Comparison of ENCODE assay signal across 26 cellular contexts in the genomic region with DNA sequence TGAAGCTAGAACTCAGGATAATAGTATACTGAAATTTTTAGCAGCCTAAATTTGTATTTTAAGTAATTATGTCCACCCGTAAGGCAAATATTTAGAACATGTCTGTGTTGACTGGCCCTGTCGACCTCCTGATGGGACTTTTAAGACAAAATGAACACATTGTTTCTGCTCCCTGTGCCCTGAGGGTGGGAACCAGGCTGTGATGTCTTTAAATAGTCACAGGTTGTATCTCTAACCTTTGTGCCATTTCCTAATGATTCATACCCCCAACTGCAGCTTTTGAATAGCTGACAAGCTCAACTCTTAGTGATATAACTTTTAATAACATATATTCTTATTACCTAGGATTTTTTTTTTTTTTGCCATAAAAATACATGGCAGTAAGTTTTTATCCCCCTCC.
DNase-seq lines count a peak whose midpoint lies in the region; ATAC-seq and TF ChIP-seq lines count a peak whose summit lies in the region.
"Had no signal": no experiment of that assay in that cellular context is flagged by ENCODE, and none has a peak within 500 bp of the region (broad histone marks: within the 10 kb centered on the region; RNA-seq: fewer than 3 reads in every experiment).

No MANE protein-coding gene starts in this region.

- ATAC-seq in HG02571 (IDR thresholded peaks at IDR 0.05; ENCODE audit: unreplicated experiment), result no peak
- no peak for ATAC-seq in aorta (ENCODE audit: low FRiP score)
- no peak for ATAC-seq in GM18858 (IDR thresholded peaks at IDR 0.05; ENCODE audit: unreplicated experiment)
- ATAC-seq: mucosa of descending colon; natural killer cell treated with Interleukin-12 subunit alpha and Interleukin-12 subunit beta and Interleukin-15 and Interleukin-18, amount 100 ng/mL, for 72 hours; stimulated activated naive CD8-positive, alpha-beta T cell treated with anti-CD3 and anti-CD28 coated beads, Interleukin-15, Interleukin-2, amounts not matched to agents 100 U/mL and 50 U/mL, for 24 hours had no signal

- peaks cover 0 to 5% of the 10 kb centered on the region in 2 donors for H3K4me1 ChIP-seq in aorta (ENCODE audit: control insufficient read depth in 1 of 2, insufficient read depth in 2 of 2, low read length in 2 of 2)
- H3K4me1 ChIP-seq: Peyer's patch, testis had no signal

- intact Hi-C loops in aorta (cut with DNase I), result no loop called here

- TF ChIP-seq CTCF in choroid plexus epithelial cell (conservative IDR thresholded peaks at IDR 0.05; ENCODE audit: low read depth, low read length), result no peak

- WGBS in aorta, 2 donors, result 63 to 72% methylated on average over 2 of the region's 2 CpGs

- H3K27ac ChIP-seq in aorta (ENCODE audit: low read depth in 1 of 2, low read length in 2 of 2), result no peak overlapping the region
- H3K27ac ChIP-seq: KMS-11, Peyer's patch, testis had no signal

- H3K27me3 ChIP-seq in aorta (ENCODE audit: control insufficient read depth in 1 of 2, insufficient read depth in 2 of 2, low read length in 1 of 2), result no peaks in the 10 kb centered on the region
- H3K27me3 ChIP-seq: Peyer's patch, testis had no signal

- DNase-seq in ELF-1 (ENCODE audit: low read depth, low spot score) (peak; percentile 20), NCI-H748 treated with DMSO at 0.1 percent for 48 hours (lab: John Stamatoyannopoulos, UW) (peak; percentile 20), choroid plexus epithelial cell (ENCODE audit: low read depth) (peak; percentile 39), lung microvascular endothelial cell (ENCODE audit: low read depth in 2 of 2) (peak; percentile 37 to 94), aorta (no peak), NCI-H1930 (lab: John Stamatoyannopoulos, UW) (no peak)
- DNase-seq: activated CD4-positive, alpha-beta memory T cell treated with anti-CD3 and anti-CD28 coated beads for 36 hours; activated CD8-positive, alpha-beta memory T cell treated with anti-CD3 and anti-CD28 coated beads, Interleukin-2, amount 50 U/mL, for 4 hours; activated naive CD4-positive, alpha-beta T cell treated with anti-CD3 and anti-CD28 coated beads, Interleukin-2, amount 10 ng/mL, durations not matched to agents 7 days and 5 days; amniotic stem cell; CD4-positive, alpha-beta memory T cell; cortex of kidney; endodermal cell; GDM1; HCEC 1CT; mucosa of descending colon; NCI-H1694; NCI-H510A; Peyer's patch; stimulated activated naive CD8-positive, alpha-beta T cell treated with anti-CD3 and anti-CD28 coated beads, Interleukin-15, Interleukin-2, amounts not matched to agents 100 U/mL and 50 U/mL, for 24 hours; T-helper 1 cell; testis had no signal

- H3K4me3 ChIP-seq in choroid plexus epithelial cell (ENCODE audit: low read depth, low read length) (no peak overlapping the region), aorta (ENCODE audit: low read length in 2 of 2) (no peak overlapping the region)
- H3K4me3 ChIP-seq: mucosa of descending colon, Peyer's patch, testis had no signal

- H3K9me3 ChIP-seq in aorta (ENCODE audit: control insufficient read depth, low read length), result no peaks in the 10 kb centered on the region
- H3K9me3 ChIP-seq: Peyer's patch, testis had no signal

- H3K36me3 ChIP-seq in aorta (ENCODE audit: control insufficient read depth in 1 of 2, insufficient read depth in 2 of 2, low read length in 1 of 2), result no peaks in the 10 kb centered on the region
- H3K36me3 ChIP-seq: Peyer's patch had no signal

Comparison
In these comparisons a context has a peak if more than half of its experiments do, and no peak if none do; other contexts are left out.
1. DNase-seq: peak in ELF-1 (single experiment), NCI-H748 treated with DMSO at 0.1 percent for 48 hours (single experiment), choroid plexus epithelial cell (single experiment) and lung microvascular endothelial cell (2 of 2); none in aorta (0 of 2) and NCI-H1930 (0 of 2).